In the genomic region with DNA sequence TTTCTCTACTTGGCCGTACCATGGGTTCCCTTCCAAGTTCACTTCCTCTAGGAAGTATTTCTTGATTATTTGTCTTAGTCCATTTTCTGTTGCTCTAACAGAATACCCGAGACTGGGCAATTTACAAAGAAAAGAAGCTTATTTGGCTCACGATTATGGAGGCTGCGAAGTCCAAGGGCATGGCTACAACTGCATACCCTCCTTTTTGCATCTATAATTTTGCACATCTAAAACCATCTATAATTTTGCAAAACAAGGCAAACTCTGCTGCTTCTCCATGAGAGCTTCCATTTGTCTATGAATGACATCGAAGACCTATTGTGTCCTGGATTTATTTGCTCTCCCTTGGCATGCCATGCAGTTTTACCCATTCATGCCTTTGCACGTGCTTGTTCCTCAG, we compare ENCODE assay signal across 8 cellular contexts.
"Had no signal": no experiment of that assay in that cellular context is flagged by ENCODE, and none has a peak within 500 bp of the region (broad histone marks: within the 10 kb centered on the region; RNA-seq: fewer than 3 reads in every experiment).

No MANE protein-coding gene starts in this region.

- H3K4me3 ChIP-seq: GM12878 had no signal

- FAIRE-seq: G401.6, GM12878, GM12891, GM12892, GM18507, GM19239 had no signal

- DNase-seq: GDM1, GF-D8 had no signal

- ATAC-seq: GM12878 had no signal
